Comparison of ENCODE assay signal across 11 cellular contexts in genomic region chr1:173473599-173474011, GRCh38. TPM values are rescaled to one million over a fixed set of nuclear protein-coding genes. Genes with fewer than 3 reads are reported as not detected.
DNase-seq lines count a peak whose midpoint lies in the region; ATAC-seq, FAIRE-seq and TF ChIP-seq lines count a peak whose summit lies in the region.
"Had no signal": no experiment of that assay in that cellular context is flagged by ENCODE, and none has a peak within 500 bp of the region (broad histone marks: within the 10 kb centered on the region; RNA-seq: fewer than 3 reads in every experiment).

No MANE protein-coding gene starts in this region.

- H3K27ac ChIP-seq in 22Rv1 (peak overlapping the region; percentile 88; the same call in 1 of the 2 replicates), lower lobe of right lung (peak overlapping the region; percentile 98)
- H3K27ac ChIP-seq: BLaER1 treated with 17β-estradiol and CSF1 and Interleukin-3, amounts not matched to agents 10 nM and 100 nM had no signal

- FAIRE-seq in HTR-8/SVneo (lab: Jason Lieb, UNC) = no peak
- FAIRE-seq: endometrium had no signal

- peak overlapping the region in 1 of 2 donors; percentile 6 for H3K4me3 ChIP-seq in cardiac fibroblast (replicated peaks in 1 of 2; ENCODE audit: low read depth in 2 of 2, low read length in 2 of 2)
- H3K4me3 ChIP-seq in lower lobe of right lung = no peak overlapping the region
- H3K4me3 ChIP-seq: BLaER1 treated with 17β-estradiol and CSF1 and Interleukin-3, amounts not matched to agents 10 nM and 100 nM had no signal

- no peak for ATAC-seq in lower lobe of right lung
- ATAC-seq in HG03280 (IDR thresholded peaks at IDR 0.05; ENCODE audit: unreplicated experiment) = no peak
- ATAC-seq in GM18867 (IDR thresholded peaks at IDR 0.05; ENCODE audit: unreplicated experiment) = no peak

- no peaks in the 10 kb centered on the region for H3K27me3 ChIP-seq in lower lobe of right lung (ENCODE audit: low read depth)
- H3K27me3 ChIP-seq: BLaER1 treated with 17β-estradiol and CSF1 and Interleukin-3, amounts not matched to agents 10 nM and 100 nM had no signal

- peaks cover 5% of the 10 kb centered on the region for H3K9me3 ChIP-seq in lower lobe of right lung

- H3K4me1 ChIP-seq in lower lobe of right lung = peaks cover 42% of the 10 kb centered on the region

- TF ChIP-seq CTCF in 22Rv1 (IDR thresholded peaks at IDR 0.05) (no peak), cardiac fibroblast (IDR thresholded peaks at IDR 0.05; ENCODE audit: low read depth, low read length) (no peak), lower lobe of right lung (IDR thresholded peaks at IDR 0.05) (no peak)

- peak; percentile 32 for DNase-seq in HTR-8/SVneo (ENCODE audit: insufficient read length, low spot score)
- peak; percentile 53 to 71 for DNase-seq in cardiac fibroblast (ENCODE audit: low read depth in 2 of 2)
- no peak for DNase-seq in lower lobe of right lung
- no peak for DNase-seq in cerebellum (ENCODE audit: low spot score)
- no peak for DNase-seq in SW480 (ENCODE audit: low spot score)
- DNase-seq: NCI-H1048 had no signal

- intact Hi-C loops in lower lobe of right lung (cut with DNase I) = no loop called here

- no peaks in the 10 kb centered on the region for H3K36me3 ChIP-seq in lower lobe of right lung

RNA-seq across cellular contexts. Expression of gene PRDX6, which starts 3.5 kb away (rescaled TPM):
- total RNA-seq in lower lobe of right lung (187 TPM), cerebellum (35.6 TPM)

Comparison
In these comparisons a context has a peak if more than half of its experiments do, and no peak if none do; other contexts are left out.
1. DNase-seq: peak in HTR-8/SVneo (single experiment) and cardiac fibroblast (2 of 2); none in lower lobe of right lung (single experiment), cerebellum (single experiment) and SW480 (single experiment).